16 cellular contexts compared by ENCODE assay signal in genomic region chr19:21699197-21699596, GRCh38.
DNase-seq lines count a peak whose midpoint lies in the region; ATAC-seq and TF ChIP-seq lines count a peak whose summit lies in the region.
"Had no signal": no experiment of that assay in that cellular context is flagged by ENCODE, and none has a peak within 500 bp of the region (broad histone marks: within the 10 kb centered on the region; RNA-seq: fewer than 3 reads in every experiment).

No MANE protein-coding gene starts in this region.

- no peak overlapping the region for H3K4me3 ChIP-seq in iPS DF 6.9 (ENCODE audit: low read length)
- H3K4me3 ChIP-seq: GM23248, K562, SK-N-MC had no signal

- TF ChIP-seq CTCF in C4-2B (conservative IDR thresholded peaks at IDR 0.05): no peak

- no peaks in the 10 kb centered on the region for H3K27me3 ChIP-seq in iPS DF 6.9 (ENCODE audit: control insufficient read depth, insufficient read depth, low read length)

- H3K4me1 ChIP-seq in iPS DF 6.9 (ENCODE audit: control insufficient read depth, insufficient read depth, low read length): no peaks in the 10 kb centered on the region

- peak; percentile 11 for DNase-seq in ELF-1 (ENCODE audit: low read depth, low spot score)
- DNase-seq in NCI-H69 (lab: John Stamatoyannopoulos, UW): peak; percentile 61
- DNase-seq in iPS DF 6.9 (ENCODE audit: low read depth, low spot score): peak; percentile 55
- no peak for DNase-seq in NCI-H2171 treated with DMSO at 0.1 percent for 48 hours (lab: John Stamatoyannopoulos, UW)
- DNase-seq in LoVo (ENCODE audit: low spot score): no peak
- DNase-seq: CD8-positive, alpha-beta memory T cell; GM23248; NCI-H1048; NCI-H187; NCI-H524 treated with DMSO at 0.1 percent for 48 hours; T-helper 1 cell had no signal

- no peak for ATAC-seq in HG02981 (IDR thresholded peaks at IDR 0.05; ENCODE audit: unreplicated experiment)
- ATAC-seq: K562, Right ventricle myocardium inferior had no signal

- WGBS in iPS DF 6.9 (ENCODE audit: insufficient coverage, insufficient read length): no CpG with 5 or more reads among the region's 3 CpGs

- H3K9me3 ChIP-seq in iPS DF 6.9 (ENCODE audit: control insufficient read depth, insufficient read depth, low read length): no peaks in the 10 kb centered on the region

- H3K36me3 ChIP-seq in iPS DF 6.9 (ENCODE audit: control insufficient read depth, insufficient read depth, low read length): no peaks in the 10 kb centered on the region

- H3K27ac ChIP-seq in C4-2B: peak overlapping the region; percentile 36; the same call in 1 of the 2 replicates
- H3K27ac ChIP-seq in iPS DF 6.9 (ENCODE audit: low read length): no peak overlapping the region
- H3K27ac ChIP-seq: GM23248, SK-N-MC had no signal

Comparison
In these comparisons a context has a peak if more than half of its experiments do, and no peak if none do; other contexts are left out.
1. DNase-seq: peak in ELF-1 (single experiment), NCI-H69 (single experiment) and iPS DF 6.9 (single experiment); none in NCI-H2171 treated with DMSO at 0.1 percent for 48 hours (single experiment) and LoVo (single experiment).